In genomic region chr14:23301288-23301968, GRCh38 we compare ENCODE assay signal across 8 cellular contexts. TPM values are rescaled to one million over a fixed set of nuclear protein-coding genes. Genes with fewer than 3 reads are reported as not detected.
DNase-seq lines count a peak whose midpoint lies in the region; ATAC-seq and TF ChIP-seq lines count a peak whose summit lies in the region.

No MANE protein-coding gene starts in this region.

- H3K36me3 ChIP-seq in IMR-90 (ENCODE audit: control insufficient read depth, insufficient read depth, low read length) (no peaks in the 10 kb centered on the region), OCI-LY3 (replicated peaks; ENCODE audit: low read depth, low read length) (peaks cover 26% of the 10 kb centered on the region), muscle layer of colon (ENCODE audit: insufficient read depth, low read length) (peaks cover 15% of the 10 kb centered on the region)

- H4K5ac ChIP-seq in IMR-90 (ENCODE audit: low read depth, low read length): 0 out of 2 replicates have a peak overlapping the region, but pooled peaks have one; percentile 27

- in situ Hi-C loops in IMR-90 (cut with MboI; ENCODE audit: low sequenced_read_pairs): loop anchor here (10.0 to 25.0 kb wide), 4 partner anchors 187 to 1136 kb away; partner anchors contain the start of genes CBLN3, CEBPE, EMC9 and FITM1

- H4K91ac ChIP-seq in IMR-90 (ENCODE audit: insufficient read depth, low read depth, low read length): peak overlapping the region; percentile 26

- H3K4ac ChIP-seq in IMR-90 (ENCODE audit: low read depth, low read length): peak overlapping the region; percentile 70

- H2AFZ ChIP-seq in IMR-90 (replicated peaks; ENCODE audit: low read length, poor library complexity) (peak overlapping the region; percentile 97), OCI-LY3 (ENCODE audit: low read depth, low read length) (peak overlapping the region; percentile 43; the same call in 1 of the 2 replicates)

- H2BK15ac ChIP-seq in IMR-90 (ENCODE audit: low read depth, low read length): no peak overlapping the region

- H2BK5ac ChIP-seq in IMR-90 (ENCODE audit: low read depth, low read length, poor library complexity, severe bottlenecking): peak overlapping the region; percentile 87

- TF ChIP-seq CTCF in IMR-90 (conservative IDR thresholded peaks at IDR 0.05; ENCODE audit: low read depth, low read length) (peak; percentile 88), OCI-LY3 (IDR thresholded peaks at IDR 0.05; ENCODE audit: low read depth, low read length) (peak; percentile 68)

- 0% methylated on average over 26 of the region's 87 CpGs; no CpG with 5 or more reads in 1 of the 2 experiments for WGBS in IMR-90 (ENCODE audit: extremely low coverage in 2 of 2, insufficient read length in 1 of 2), 2 experiments

- intact Hi-C loops in IMR-90 (cut with micrococcal nuclease): loop anchor here (1.0 to 10.0 kb wide), 3 partner anchors 36 to 747 kb away; no protein-coding TSS in a partner anchor

- H3K9ac ChIP-seq in IMR-90 (ENCODE audit: low read depth, low read length) (peak overlapping the region; percentile 79), OCI-LY3 (ENCODE audit: low read length) (peak overlapping the region; percentile 84), muscle layer of colon (ENCODE audit: low read length) (no peak overlapping the region)

- no peak overlapping the region; the same call in 1 of the 2 replicates for H3K4me2 ChIP-seq in IMR-90 (ENCODE audit: low read depth, low read length)
- H3K4me2 ChIP-seq in OCI-LY3 (ENCODE audit: low read length): peak overlapping the region; percentile 84

- peak; percentile 19 for TF ChIP-seq POLR2A in IMR-90 (IDR thresholded peaks at IDR 0.05; ENCODE audit: low read depth, low read length)
- TF ChIP-seq POLR2A in erythroblast (IDR thresholded peaks at IDR 0.05; ENCODE audit: low read length): no peak

- no peak overlapping the region for H2AK5ac ChIP-seq in IMR-90 (ENCODE audit: low read depth, low read length)

- dilution Hi-C loops in IMR-90 (cut with HindIII; ENCODE audit: low sequenced_read_pairs, unreplicated experiment): no loop called here

- peak overlapping the region; percentile 54; the same call in 1 of the 2 replicates for H3K56ac ChIP-seq in IMR-90 (ENCODE audit: extremely low read depth, insufficient read depth, low read length)

- no TSS peak for BruUV-seq in IMR-90 (replicated peaks; lab: Mats Ljungman, UMichigan)

- no peak overlapping the region for H3K23ac ChIP-seq in IMR-90 (ENCODE audit: low read depth, low read length)

- no peak; the same call in none of the 2 replicates for TF ChIP-seq RAD21 in IMR-90 (IDR thresholded peaks at IDR 0.05; ENCODE audit: low read length)

- CTCF ChIA-PET in IMR-90 (lab: Yijun Ruan, JAX): interaction anchor here (0.6 to 3.6 kb wide), 5 partner anchors 9 to 180 kb away, joined by 3 to 10 read pairs (median 4); partner anchors contain the start of gene PABPN1

- peak; percentile 75 for ATAC-seq in GM21529 (IDR thresholded peaks at IDR 0.05; ENCODE audit: unreplicated experiment)
- ATAC-seq in IMR-90 (ENCODE audit: low read depth): peak; percentile 84

- POLR2A ChIA-PET in IMR-90 (lab: Charles Lee; ENCODE audit: unreplicated experiment): no interaction called here

- H2BK20ac ChIP-seq in IMR-90 (ENCODE audit: low read depth, low read length): no peak overlapping the region

- DNase-seq in DMS153 treated with DMSO at 0.1 percent for 48 hours (lab: John Stamatoyannopoulos, UW; ENCODE audit: unreplicated experiment) (peak; percentile 98), IMR-90 (peak; percentile 98), activated T-cell treated with anti-CD3 and anti-CD28 coated beads for 48 hours (ENCODE audit: low read depth) (peak; percentile 100), erythroblast (lab: John Stamatoyannopoulos, UW) (peak; percentile 98 to 100)
- DNase-seq in stimulated activated CD8-positive, alpha-beta memory T cell treated with anti-CD3 and anti-CD28 coated beads, Interleukin-7, amount 100 ng/mL, for 1 hour (ENCODE audit: low read depth in 2 of 2): peak; percentile 91 to 94

- H3K14ac ChIP-seq in IMR-90 (replicated peaks; ENCODE audit: low read depth, low read length): 0 out of 2 replicates have a peak overlapping the region, but pooled peaks have one; percentile 24

- H3K27ac ChIP-seq in IMR-90 (ENCODE audit: insufficient read depth, low read length) (peak overlapping the region; percentile 84), OCI-LY3 (ENCODE audit: low read length) (peak overlapping the region; percentile 75), muscle layer of colon (ENCODE audit: low read depth, low read length) (peak overlapping the region; percentile 91)

- H3K4me3 ChIP-seq in IMR-90 (ENCODE audit: insufficient read depth, low read depth, low read length) (peak overlapping the region; percentile 74), OCI-LY3 (ENCODE audit: low read length) (peak overlapping the region; percentile 94), muscle layer of colon (ENCODE audit: low read depth in 1 of 2, low read length in 2 of 2) (peak overlapping the region; percentile 70 to 82)

- H4K8ac ChIP-seq in IMR-90 (ENCODE audit: low read depth in 2 of 2, low read length in 2 of 2): peak overlapping the region; percentile 63 to 95; a peak in 2 of 4 replicates

- peaks cover 12% of the 10 kb centered on the region for H3K79me2 ChIP-seq in OCI-LY3 (ENCODE audit: low read length)

- H3K27me3 ChIP-seq in IMR-90 (ENCODE audit: control insufficient read depth, insufficient read depth, low read length): no peaks in the 10 kb centered on the region
- no peaks in the 10 kb centered on the region for H3K27me3 ChIP-seq in OCI-LY3 (ENCODE audit: low read depth, low read length)
- H3K27me3 ChIP-seq in muscle layer of colon (ENCODE audit: control insufficient read depth in 1 of 2, insufficient read depth in 2 of 2, low read length in 2 of 2): no peaks in the 10 kb centered on the region

- peaks cover 3% of the 10 kb centered on the region; the same call in 1 of the 2 replicates for H4K20me1 ChIP-seq in IMR-90 (ENCODE audit: insufficient read depth, low read length)
- no peaks in the 10 kb centered on the region for H4K20me1 ChIP-seq in OCI-LY3 (ENCODE audit: insufficient read depth, low read length)

- peaks cover 7 to 19% of the 10 kb centered on the region in 2 experiments; a peak in 3 of 4 replicates for H3K79me1 ChIP-seq in IMR-90 (ENCODE audit: low read depth in 1 of 2, low read length in 2 of 2)

- peak overlapping the region; percentile 38 for H2BK120ac ChIP-seq in IMR-90 (ENCODE audit: low read depth, low read length)

- H3K4me1 ChIP-seq in IMR-90 (ENCODE audit: control insufficient read depth, insufficient read depth, low read length) (peaks cover 3% of the 10 kb centered on the region), OCI-LY3 (ENCODE audit: low read length) (peaks cover 31% of the 10 kb centered on the region), muscle layer of colon (ENCODE audit: insufficient read depth, low read length) (peaks cover 21% of the 10 kb centered on the region)

- peak overlapping the region; percentile 77 for H2AK9ac ChIP-seq in IMR-90 (replicated peaks; ENCODE audit: low read depth, low read length, poor library complexity)

- H3K18ac ChIP-seq in IMR-90 (ENCODE audit: low read depth, low read length): peak overlapping the region; percentile 20; the same call in 1 of the 2 replicates

- no peaks in the 10 kb centered on the region for H3K9me1 ChIP-seq in IMR-90 (ENCODE audit: insufficient read depth, low read length)

- H3K9me3 ChIP-seq in IMR-90 (ENCODE audit: control insufficient read depth, insufficient read depth, low read length) (no peaks in the 10 kb centered on the region), OCI-LY3 (ENCODE audit: insufficient read depth, low read length) (no peaks in the 10 kb centered on the region), muscle layer of colon (ENCODE audit: low read length) (no peaks in the 10 kb centered on the region)

TF ChIP-seq in IMR-90, 13 proteins besides CTCF, POLR2A, EP300 and RAD21 (continues in another document):
- peak; percentile 45; the same call in 1 of the 2 replicates for TF ChIP-seq NFE2L2 (IDR thresholded peaks at IDR 0.05; ENCODE audit: low read depth, low read length)
- no peak for TF ChIP-seq CEBPB (IDR thresholded peaks at IDR 0.05; ENCODE audit: low read depth, low read length)
- 0 out of 2 replicates have a peak, but pooled peaks have one; percentile 1 for TF ChIP-seq FOS (IDR thresholded peaks at IDR 0.05; ENCODE audit: low read depth, low read length)
- TF ChIP-seq BHLHE40 (IDR thresholded peaks at IDR 0.05; ENCODE audit: low read depth, low read length): peak; percentile 86
- peak; percentile 4 for TF ChIP-seq RCOR1 (IDR thresholded peaks at IDR 0.05; ENCODE audit: insufficient replicate concordance, low read length)
- TF ChIP-seq, protein P1, sequence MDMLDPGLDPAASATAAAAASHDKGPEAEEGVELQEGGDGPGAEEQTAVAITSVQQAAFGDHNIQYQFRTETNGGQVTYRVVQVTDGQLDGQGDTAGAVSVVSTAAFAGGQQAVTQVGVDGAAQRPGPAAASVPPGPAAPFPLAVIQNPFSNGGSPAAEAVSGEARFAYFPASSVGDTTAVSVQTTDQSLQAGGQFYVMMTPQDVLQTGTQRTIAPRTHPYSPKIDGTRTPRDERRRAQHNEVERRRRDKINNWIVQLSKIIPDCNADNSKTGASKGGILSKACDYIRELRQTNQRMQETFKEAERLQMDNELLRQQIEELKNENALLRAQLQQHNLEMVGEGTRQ (IDR thresholded peaks at IDR 0.05; ENCODE audit: low read depth, low read length): peak; percentile 82

RNA-seq across cellular contexts. Expression of gene PPP1R3E, which starts 1.2 kb away (rescaled TPM):
- total RNA-seq in IMR-90 (2012; rRNA removed): 1.1 and 1.3 TPM in 2 replicates
- polyA plus RNA-seq in IMR-90 (2012; rRNA removed): 2.5 and 3.5 TPM in 2 replicates
- 0.63 and 0.75 TPM in 2 replicates for polyA plus RNA-seq in IMR-90 (2012; cell fraction: cytosol; rRNA removed)
- polyA plus RNA-seq in IMR-90 (2012; cell fraction: nucleus; rRNA removed; ENCODE audit: low replicate concordance): 5.0 and 22.5 TPM in 2 replicates

RNA-seq across cellular contexts. Expression of gene BCL2L2, which starts 5.2 kb away (rescaled TPM):
- 14.5 and 16.9 TPM in 2 replicates for total RNA-seq in IMR-90 (2012; rRNA removed)
- polyA plus RNA-seq in IMR-90 (2012; rRNA removed): 30.6 and 40.9 TPM in 2 replicates
- polyA plus RNA-seq in IMR-90 (2012; cell fraction: cytosol; rRNA removed): 21.7 and 27.3 TPM in 2 replicates
- polyA plus RNA-seq in IMR-90 (2012; cell fraction: nucleus; rRNA removed; ENCODE audit: low replicate concordance): 62.4 and 84.0 TPM in 2 replicates

RNA-seq across cellular contexts. Expression of gene HOMEZ, which starts 15.5 kb away (rescaled TPM):
- 5.8 and 7.7 TPM in 2 replicates for total RNA-seq in IMR-90 (2012; rRNA removed)
- 9.7 and 10.3 TPM in 2 replicates for polyA plus RNA-seq in IMR-90 (2012; rRNA removed)
- polyA plus RNA-seq in IMR-90 (2012; cell fraction: cytosol; rRNA removed): 4.1 and 4.2 TPM in 2 replicates
- 3.1 and 5.7 TPM in 2 replicates for polyA plus RNA-seq in IMR-90 (2012; cell fraction: nucleus; rRNA removed; ENCODE audit: low replicate concordance)

RNA-seq across cellular contexts. Expression of gene PABPN1, which starts 19.8 kb away (rescaled TPM):
- total RNA-seq in IMR-90 (2012; rRNA removed): 74.4 and 104 TPM in 2 replicates
- polyA plus RNA-seq in IMR-90 (2012; rRNA removed): 192 and 211 TPM in 2 replicates
- 68.9 and 112 TPM in 2 replicates for polyA plus RNA-seq in IMR-90 (2012; cell fraction: cytosol; rRNA removed)
- polyA plus RNA-seq in IMR-90 (2012; cell fraction: nucleus; rRNA removed; ENCODE audit: low replicate concordance): 620 and 1,496 TPM in 2 replicates

RNA-seq across cellular contexts. Expression of gene SLC22A17, which starts 51.3 kb away (rescaled TPM):
- 6.4 and 6.6 TPM in 2 replicates for total RNA-seq in IMR-90 (2012; rRNA removed)
- 35.6 and 36.0 TPM in 2 replicates for polyA plus RNA-seq in IMR-90 (2012; rRNA removed)
- 17.0 and 43.1 TPM in 2 replicates for polyA plus RNA-seq in IMR-90 (2012; cell fraction: cytosol; rRNA removed)
- polyA plus RNA-seq in IMR-90 (2012; cell fraction: nucleus; rRNA removed; ENCODE audit: low replicate concordance): 161 and 357 TPM in 2 replicates

Comparison
In these comparisons a context has a peak if more than half of its experiments do, and no peak if none do; other contexts are left out.
1. Peak in every context shown above with its lines: DNase-seq, ATAC-seq, H3K4me3 ChIP-seq and H3K27ac ChIP-seq.